In the genomic region with DNA sequence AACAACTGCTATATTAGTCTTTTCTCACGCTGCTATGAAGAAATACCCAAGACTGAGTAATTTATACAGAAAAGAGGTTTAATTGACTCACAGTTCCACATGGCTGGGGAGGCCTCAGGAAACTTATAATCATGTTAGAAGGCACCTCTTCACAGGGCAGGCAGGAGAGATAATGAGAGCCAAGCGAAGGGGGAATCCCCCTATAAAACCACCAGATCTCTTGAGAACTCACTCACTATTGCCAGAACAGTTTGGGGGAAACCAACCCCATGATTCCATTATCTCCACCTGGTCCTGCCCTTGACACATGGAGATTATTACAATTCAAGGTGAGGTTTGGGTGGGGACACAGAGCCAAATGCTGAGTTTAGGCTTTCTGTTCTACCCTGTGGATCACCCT, we compare ENCODE assay signal across 4 cellular contexts.
DNase-seq lines count a peak whose midpoint lies in the region; ATAC-seq lines count a peak whose summit lies in the region.
"Not testable (repeated sequence)": the region's sequence is repeated elsewhere in the genome, so short reads cannot be mapped to it uniquely, and the experiment has no call there.

No MANE protein-coding gene starts in this region.

- CTCF ChIA-PET in activated CD4-positive, alpha-beta T cell treated with anti-CD3 and anti-CD28 coated beads for 36 hours (lab: Charles Lee): not testable (repeated sequence)

- ATAC-seq in activated CD4-positive, alpha-beta T cell treated with anti-CD3 and anti-CD28 coated beads for 36 hours: not testable (repeated sequence)
- peak; percentile 41 for ATAC-seq in activated naive CD8-positive, alpha-beta T cell treated with anti-CD3 and anti-CD28 coated beads, Interleukin-2, amount 50 U/mL, for 24 hours
- peak; percentile 52 for ATAC-seq in stimulated activated naive CD8-positive, alpha-beta T cell treated with anti-CD3 and anti-CD28 coated beads, Interleukin-15, Interleukin-2, amounts not matched to agents 100 U/mL and 50 U/mL, for 24 hours

- H3K9me3 Mint-ChIP-seq in activated CD4-positive, alpha-beta T cell treated with anti-CD3 and anti-CD28 coated beads for 36 hours (ENCODE audit: low read depth); activated naive CD8-positive, alpha-beta T cell treated with anti-CD3 and anti-CD28 coated beads, Interleukin-2, amount 50 U/mL, for 24 hours: not testable (repeated sequence)

- peaks cover 10% of the 10 kb centered on the region for H3K27me3 Mint-ChIP-seq in activated CD4-positive, alpha-beta T cell treated with anti-CD3 and anti-CD28 coated beads for 36 hours
- H3K27me3 Mint-ChIP-seq in activated naive CD8-positive, alpha-beta T cell treated with anti-CD3 and anti-CD28 coated beads, Interleukin-2, amount 50 U/mL, for 24 hours: peaks cover 30% of the 10 kb centered on the region

- H3K4me1 Mint-ChIP-seq in activated CD4-positive, alpha-beta T cell treated with anti-CD3 and anti-CD28 coated beads for 36 hours; activated naive CD8-positive, alpha-beta T cell treated with anti-CD3 and anti-CD28 coated beads, Interleukin-2, amount 50 U/mL, for 24 hours: not testable (repeated sequence)

- not testable (repeated sequence) for H3K27ac Mint-ChIP-seq in activated CD4-positive, alpha-beta T cell treated with anti-CD3 and anti-CD28 coated beads for 36 hours; activated naive CD8-positive, alpha-beta T cell treated with anti-CD3 and anti-CD28 coated beads, Interleukin-2, amount 50 U/mL, for 24 hours

- not testable (repeated sequence) for H3K4me3 Mint-ChIP-seq in activated CD4-positive, alpha-beta T cell treated with anti-CD3 and anti-CD28 coated beads for 36 hours; activated naive CD8-positive, alpha-beta T cell treated with anti-CD3 and anti-CD28 coated beads, Interleukin-2, amount 50 U/mL, for 24 hours

- not testable (repeated sequence) for H3K36me3 Mint-ChIP-seq in activated CD4-positive, alpha-beta T cell treated with anti-CD3 and anti-CD28 coated beads for 36 hours (ENCODE audit: low read depth); activated naive CD8-positive, alpha-beta T cell treated with anti-CD3 and anti-CD28 coated beads, Interleukin-2, amount 50 U/mL, for 24 hours (ENCODE audit: low read depth)

- intact Hi-C loops in activated CD4-positive, alpha-beta T cell treated with anti-CD3 and anti-CD28 coated beads for 36 hours (cut with DNase I, micrococcal nuclease): not testable (repeated sequence)

- POLR2A ChIA-PET in activated CD4-positive, alpha-beta T cell treated with anti-CD3 and anti-CD28 coated beads for 36 hours (lab: Charles Lee): not testable (repeated sequence)

- DNase-seq in activated CD4-positive, alpha-beta T cell treated with anti-CD3 and anti-CD28 coated beads for 36 hours: peak; percentile 10
- peak; percentile 3 for DNase-seq in activated CD4-positive, alpha-beta T cell treated with anti-CD3 and anti-CD28 coated beads for 48 hours
- DNase-seq in activated naive CD8-positive, alpha-beta T cell treated with anti-CD3 and anti-CD28 coated beads, Interleukin-2, amount 50 U/mL, for 24 hours; stimulated activated naive CD8-positive, alpha-beta T cell treated with anti-CD3 and anti-CD28 coated beads, Interleukin-15, Interleukin-2, amounts not matched to agents 100 U/mL and 50 U/mL, for 24 hours: not testable (repeated sequence)
